In genomic region chr1:180188679-180189175, GRCh38 we compare ENCODE assay signal across 16 cellular contexts. TPM values are rescaled to one million over a fixed set of nuclear protein-coding genes. Genes with fewer than 3 reads are reported as not detected.
"Had no signal": no experiment of that assay in that cellular context is flagged by ENCODE, and none has a peak within 500 bp of the region (broad histone marks: within the 10 kb centered on the region; RNA-seq: fewer than 3 reads in every experiment).

No MANE protein-coding gene starts in this region.

- ATAC-seq: activated CD4-positive, alpha-beta T cell treated with anti-CD3 and anti-CD28 coated beads for 36 hours; activated CD8-positive, alpha-beta T cell treated with anti-CD3 and anti-CD28 coated beads for 36 hours; activated T-helper 17 cell treated with anti-CD3 and anti-CD28 coated beads, Interleukin-2, amount 50 U/mL, for 72 hours; naive thymus-derived CD8-positive, alpha-beta T cell; stimulated activated effector memory CD8-positive, alpha-beta T cell treated with anti-CD3 and anti-CD28 coated beads, Interleukin-12 subunit alpha, Interleukin-12 subunit beta, amount 100 ng/mL, for 72 hours had no signal

- H3K27me3 ChIP-seq: body of pancreas, colonic mucosa, foreskin keratinocyte, sigmoid colon, testis had no signal

- H3K4me1 ChIP-seq: body of pancreas, colonic mucosa, foreskin keratinocyte, lower lobe of right lung, sigmoid colon, testis had no signal

- H3K4me3 ChIP-seq: body of pancreas, colonic mucosa, lower lobe of right lung, sigmoid colon, testis had no signal

- H3K9me3 ChIP-seq: body of pancreas, colonic mucosa, lower lobe of right lung, sigmoid colon, testis had no signal

- H3K27ac ChIP-seq: body of pancreas, colonic mucosa, epithelial cell of prostate, foreskin keratinocyte, lower lobe of right lung, sigmoid colon, testis had no signal

- DNase-seq: activated naive CD4-positive, alpha-beta T cell; activated T-cell treated with anti-CD3 and anti-CD28 coated beads, Interleukin-2, amount 50 U/mL, for 1 hour; foreskin keratinocyte; lower lobe of right lung; naive thymus-derived CD8-positive, alpha-beta T cell; sigmoid colon; stimulated activated CD4-positive, alpha-beta T cell treated with anti-CD3 and anti-CD28 coated beads, Interleukin-4, amount 100 ng/mL, for 24 hours had no signal

RNA-seq across cellular contexts. Expression of gene LHX4, which starts 41.3 kb away (rescaled TPM):
- total RNA-seq: activated CD4-positive, alpha-beta T cell treated with anti-CD3 and anti-CD28 coated beads for 36 hours; activated CD8-positive, alpha-beta T cell treated with anti-CD3 and anti-CD28 coated beads for 36 hours; body of pancreas; endodermal cell; foreskin keratinocyte; lower lobe of right lung; naive thymus-derived CD8-positive, alpha-beta T cell; sigmoid colon had no signal
